1 cellular context compared by ENCODE assay signal in genomic region chr14:102840801-102841528, GRCh38.
TF ChIP-seq lines count a peak whose summit lies in the region.

No MANE protein-coding gene starts in this region.

TF ChIP-seq in HepG2, 621 proteins besides CTCF, POLR2A, EP300 and RAD21 (continued from another document):
- TF ChIP-seq, protein P1, sequence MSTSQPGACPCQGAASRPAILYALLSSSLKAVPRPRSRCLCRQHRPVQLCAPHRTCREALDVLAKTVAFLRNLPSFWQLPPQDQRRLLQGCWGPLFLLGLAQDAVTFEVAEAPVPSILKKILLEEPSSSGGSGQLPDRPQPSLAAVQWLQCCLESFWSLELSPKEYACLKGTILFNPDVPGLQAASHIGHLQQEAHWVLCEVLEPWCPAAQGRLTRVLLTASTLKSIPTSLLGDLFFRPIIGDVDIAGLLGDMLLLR (CRISPR knock-in tag; IDR thresholded peaks at IDR 0.05): no peak
- TF ChIP-seq JDP2 (CRISPR knock-in tag; IDR thresholded peaks at IDR 0.05; ENCODE audit: borderline replicate concordance) (no peak), ZNF317 (CRISPR knock-in tag; IDR thresholded peaks at IDR 0.05) (no peak), ZNF260 (CRISPR knock-in tag; IDR thresholded peaks at IDR 0.05; ENCODE audit: borderline replicate concordance, low read depth) (no peak)
